ENCODE assay signal across 16 cellular contexts in genomic region chr15:90807687-90808086, GRCh38.
A peak's percentile ranks its signal among the peaks of the same experiment; 100 is the strongest.
DNase-seq lines count a peak whose midpoint lies in the region; ATAC-seq and TF ChIP-seq lines count a peak whose summit lies in the region.
"Had no signal": no experiment of that assay in that cellular context is flagged by ENCODE, and none has a peak within 500 bp of the region (broad histone marks: within the 10 kb centered on the region; RNA-seq: fewer than 3 reads in every experiment).

No MANE protein-coding gene starts in this region.

- POLR2A ChIA-PET in activated CD4-positive, alpha-beta T cell treated with anti-CD3 and anti-CD28 coated beads for 36 hours (lab: Charles Lee): interaction anchor here (0.6 to 1.1 kb wide), 2 partner anchors 45 to 209 kb away, joined by 3 read pairs; no protein-coding TSS in a partner anchor

- peaks cover 16% of the 10 kb centered on the region for H3K4me1 Mint-ChIP-seq in activated CD4-positive, alpha-beta T cell treated with anti-CD3 and anti-CD28 coated beads for 36 hours
- peaks cover 36 to 39% of the 10 kb centered on the region in 2 donors for H3K4me1 Mint-ChIP-seq in natural killer cell treated with Interleukin-12 subunit alpha and Interleukin-12 subunit beta and Interleukin-15 and Interleukin-18, amount 100 ng/mL, for 72 hours (ENCODE audit: low read depth in 2 of 2)
- peaks cover 7% of the 10 kb centered on the region for H3K4me1 Mint-ChIP-seq in osteocyte (ENCODE audit: unreplicated experiment)

- ATAC-seq in activated CD4-positive, alpha-beta T cell treated with anti-CD3 and anti-CD28 coated beads for 36 hours: peak; percentile 78
- ATAC-seq in natural killer cell treated with Interleukin-12 subunit alpha and Interleukin-12 subunit beta and Interleukin-15 and Interleukin-18, amount 100 ng/mL, for 72 hours: peak; percentile 66 to 78
- ATAC-seq in HG03280 (IDR thresholded peaks at IDR 0.05; ENCODE audit: unreplicated experiment): no peak
- ATAC-seq in GM18873 (IDR thresholded peaks at IDR 0.05; ENCODE audit: low FRiP score, unreplicated experiment): no peak

- H3K36me3 Mint-ChIP-seq in activated CD4-positive, alpha-beta T cell treated with anti-CD3 and anti-CD28 coated beads for 36 hours (ENCODE audit: low read depth): peaks cover 54% of the 10 kb centered on the region
- peaks cover 24% of the 10 kb centered on the region for H3K36me3 Mint-ChIP-seq in natural killer cell treated with Interleukin-12 subunit alpha and Interleukin-12 subunit beta and Interleukin-15 and Interleukin-18, amount 100 ng/mL, for 72 hours
- H3K36me3 Mint-ChIP-seq in osteocyte (ENCODE audit: unreplicated experiment): peaks cover 8% of the 10 kb centered on the region

- intact Hi-C loops in activated CD4-positive, alpha-beta T cell treated with anti-CD3 and anti-CD28 coated beads for 36 hours (cut with DNase I, micrococcal nuclease): loop anchor here in 1 of 2 experiments (2.0 kb wide), 1 partner anchor 77 kb away; the partner anchor contains the start of gene FES

- TF ChIP-seq CTCF in osteocyte (IDR thresholded peaks at IDR 0.05): no peak

- no peaks in the 10 kb centered on the region for H3K27me3 Mint-ChIP-seq in activated CD4-positive, alpha-beta T cell treated with anti-CD3 and anti-CD28 coated beads for 36 hours
- no peaks in the 10 kb centered on the region for H3K27me3 Mint-ChIP-seq in natural killer cell treated with Interleukin-12 subunit alpha and Interleukin-12 subunit beta and Interleukin-15 and Interleukin-18, amount 100 ng/mL, for 72 hours
- H3K27me3 Mint-ChIP-seq in osteocyte (ENCODE audit: unreplicated experiment): no peaks in the 10 kb centered on the region
- H3K27me3 Mint-ChIP-seq: naive B cell had no signal

- CTCF ChIA-PET in activated CD4-positive, alpha-beta T cell treated with anti-CD3 and anti-CD28 coated beads for 36 hours (lab: Charles Lee): interaction anchor here (0.9 to 1.2 kb wide), 4 partner anchors 10 to 90 kb away, joined by 3 to 5 read pairs (median 4); partner anchors contain the start of gene BLM

- peak overlapping the region; percentile 31 for H3K27ac Mint-ChIP-seq in activated CD4-positive, alpha-beta T cell treated with anti-CD3 and anti-CD28 coated beads for 36 hours
- H3K27ac Mint-ChIP-seq in natural killer cell treated with Interleukin-12 subunit alpha and Interleukin-12 subunit beta and Interleukin-15 and Interleukin-18, amount 100 ng/mL, for 72 hours: peak overlapping the region; percentile 34 to 50
- no peak overlapping the region for H3K27ac Mint-ChIP-seq in osteocyte (ENCODE audit: unreplicated experiment)

- DNase-seq in activated CD4-positive, alpha-beta T cell treated with anti-CD3 and anti-CD28 coated beads for 36 hours: no peak
- no peak for DNase-seq in activated CD4-positive, alpha-beta T cell treated with anti-CD3 and anti-CD28 coated beads for 48 hours
- DNase-seq in M059J (ENCODE audit: low read depth) (peak; percentile 26), amniotic epithelial cell (ENCODE audit: low read depth) (peak; percentile 59), osteocyte (ENCODE audit: extremely low spot score, unreplicated experiment) (no peak)
- no peak for DNase-seq in natural killer cell treated with Interleukin-12 subunit alpha and Interleukin-12 subunit beta and Interleukin-15 and Interleukin-18, amount 100 ng/mL, for 72 hours (ENCODE audit: low spot score)
- DNase-seq: brain microvascular endothelial cell, C1 segment of cervical spinal cord, H7, naive B cell, NCI-H1436, NCI-H524 treated with DMSO at 0.1 percent for 48 hours, SHP77 had no signal

- no peaks in the 10 kb centered on the region for H3K9me3 Mint-ChIP-seq in activated CD4-positive, alpha-beta T cell treated with anti-CD3 and anti-CD28 coated beads for 36 hours (ENCODE audit: low read depth)
- H3K9me3 Mint-ChIP-seq in natural killer cell treated with Interleukin-12 subunit alpha and Interleukin-12 subunit beta and Interleukin-15 and Interleukin-18, amount 100 ng/mL, for 72 hours: no peaks in the 10 kb centered on the region
- no peaks in the 10 kb centered on the region for H3K9me3 Mint-ChIP-seq in osteocyte (ENCODE audit: unreplicated experiment)
- H3K9me3 Mint-ChIP-seq: activated naive CD4-positive, alpha-beta T cell treated with anti-CD3 and anti-CD28 coated beads, Interleukin-2, amount 50 U/mL, for 72 hours; naive B cell had no signal

- H3K4me3 Mint-ChIP-seq in activated CD4-positive, alpha-beta T cell treated with anti-CD3 and anti-CD28 coated beads for 36 hours: no peak overlapping the region
- peak overlapping the region; percentile 22 for H3K4me3 Mint-ChIP-seq in natural killer cell treated with Interleukin-12 subunit alpha and Interleukin-12 subunit beta and Interleukin-15 and Interleukin-18, amount 100 ng/mL, for 72 hours
- H3K4me3 Mint-ChIP-seq in osteocyte (ENCODE audit: unreplicated experiment): no peak overlapping the region

Comparison
In these comparisons a context has a peak if more than half of its experiments do, and no peak if none do; other contexts are left out.
1. ATAC-seq: peak in activated CD4-positive, alpha-beta T cell treated with anti-CD3 and anti-CD28 coated beads for 36 hours (single experiment) and natural killer cell treated with Interleukin-12 subunit alpha and Interleukin-12 subunit beta and Interleukin-15 and Interleukin-18, amount 100 ng/mL, for 72 hours (2 of 2); none in HG03280 (single experiment) and GM18873 (single experiment).
2. DNase-seq: peak in M059J (single experiment) and amniotic epithelial cell (single experiment); none in activated CD4-positive, alpha-beta T cell treated with anti-CD3 and anti-CD28 coated beads for 36 hours (single experiment), activated CD4-positive, alpha-beta T cell treated with anti-CD3 and anti-CD28 coated beads for 48 hours (single experiment), natural killer cell treated with Interleukin-12 subunit alpha and Interleukin-12 subunit beta and Interleukin-15 and Interleukin-18, amount 100 ng/mL, for 72 hours (single experiment) and osteocyte (single experiment).